Comparison of ENCODE assay signal across 27 cellular contexts in the genomic region with DNA sequence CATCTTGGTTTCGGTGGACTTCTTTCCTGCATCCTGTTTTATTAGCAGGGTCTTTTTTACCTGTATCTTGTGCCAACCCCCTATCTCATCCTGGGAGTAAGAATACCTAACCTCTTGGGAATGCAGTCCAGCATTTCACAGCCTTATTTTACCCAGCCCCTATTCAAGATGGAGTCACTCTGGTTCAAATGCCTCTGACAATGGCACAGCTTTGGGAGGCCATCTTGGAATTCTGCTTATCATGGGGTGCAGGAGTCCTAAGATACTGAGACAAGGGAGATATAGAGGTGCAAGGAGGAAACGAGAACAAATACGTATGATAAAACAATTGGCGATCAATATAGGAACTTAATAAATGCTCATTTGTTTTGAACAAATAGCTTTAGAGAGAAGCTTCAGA.
"Had no signal": no experiment of that assay in that cellular context is flagged by ENCODE, and none has a peak within 500 bp of the region (broad histone marks: within the 10 kb centered on the region; RNA-seq: fewer than 3 reads in every experiment).

No MANE protein-coding gene starts in this region.

- H3K36me3 ChIP-seq: colonic mucosa, gastrocnemius medialis, right lobe of liver, suprapubic skin, transverse colon had no signal

- H3K4me3 ChIP-seq: colonic mucosa, gastrocnemius medialis, lung, mucosa of descending colon, right lobe of liver, suprapubic skin, transverse colon had no signal

- H3K4me1 ChIP-seq: colonic mucosa, gastrocnemius medialis, parathyroid adenoma, right lobe of liver, suprapubic skin, transverse colon had no signal

- H3K27ac ChIP-seq: colonic mucosa, epithelial cell of prostate, gastrocnemius medialis, parathyroid adenoma, right lobe of liver, suprapubic skin, transverse colon had no signal

- DNase-seq: colonic mucosa; effector CD8-positive, alpha-beta T cell; endodermal cell; foreskin fibroblast; gastrocnemius medialis; head of caudate nucleus; immature natural killer cell; islet precursor cell; kidney glomerular epithelial cell; left ventricle myocardium superior; mucosa of descending colon; naive B cell; right lobe of liver; small intestine; stimulated activated CD4-positive, alpha-beta T cell treated with anti-CD3 and anti-CD28 coated beads, Interleukin-12 subunit alpha, Interleukin-12 subunit beta, amount 100 ng/mL, for 4 hours; stimulated activated CD4-positive, alpha-beta T cell treated with anti-CD3 and anti-CD28 coated beads, Interleukin-1b, Interleukin-23, amount 100 ng/mL, for 48 hours; stimulated activated CD4-positive, alpha-beta T cell treated with anti-CD3 and anti-CD28 coated beads, Interleukin-4, amount 100 ng/mL, for 1 hour; stimulated activated CD8-positive, alpha-beta memory T cell treated with anti-CD3 and anti-CD28 coated beads, Interleukin-4, amount 100 ng/mL, for 48 hours; stimulated activated naive CD4-positive, alpha-beta T cell; stimulated activated naive CD8-positive, alpha-beta T cell treated with anti-CD3 and anti-CD28 coated beads, Interleukin-15, amount 100 ng/mL, for 72 hours; transverse colon had no signal

- H2AFZ ChIP-seq: parathyroid adenoma had no signal

- FAIRE-seq: small intestine had no signal

- H3K9me3 ChIP-seq: colonic mucosa, gastrocnemius medialis, right lobe of liver, suprapubic skin, transverse colon had no signal

- H3K27me3 ChIP-seq: colonic mucosa, gastrocnemius medialis, right lobe of liver, suprapubic skin, transverse colon had no signal

- ATAC-seq: esophagus mucosa; gastrocnemius medialis; left ventricle myocardium superior; mucosa of descending colon; natural killer cell treated with Interleukin-12 subunit alpha and Interleukin-12 subunit beta and Interleukin-15 and Interleukin-18, amount 100 ng/mL, for 72 hours; right lobe of liver; stimulated activated naive CD8-positive, alpha-beta T cell treated with anti-CD3 and anti-CD28 coated beads, Interleukin-15, amount 100 ng/mL, for 72 hours had no signal

- H3K9ac ChIP-seq: parathyroid adenoma had no signal
